ENCODE assay signal across 1 cellular context in the genomic region with DNA sequence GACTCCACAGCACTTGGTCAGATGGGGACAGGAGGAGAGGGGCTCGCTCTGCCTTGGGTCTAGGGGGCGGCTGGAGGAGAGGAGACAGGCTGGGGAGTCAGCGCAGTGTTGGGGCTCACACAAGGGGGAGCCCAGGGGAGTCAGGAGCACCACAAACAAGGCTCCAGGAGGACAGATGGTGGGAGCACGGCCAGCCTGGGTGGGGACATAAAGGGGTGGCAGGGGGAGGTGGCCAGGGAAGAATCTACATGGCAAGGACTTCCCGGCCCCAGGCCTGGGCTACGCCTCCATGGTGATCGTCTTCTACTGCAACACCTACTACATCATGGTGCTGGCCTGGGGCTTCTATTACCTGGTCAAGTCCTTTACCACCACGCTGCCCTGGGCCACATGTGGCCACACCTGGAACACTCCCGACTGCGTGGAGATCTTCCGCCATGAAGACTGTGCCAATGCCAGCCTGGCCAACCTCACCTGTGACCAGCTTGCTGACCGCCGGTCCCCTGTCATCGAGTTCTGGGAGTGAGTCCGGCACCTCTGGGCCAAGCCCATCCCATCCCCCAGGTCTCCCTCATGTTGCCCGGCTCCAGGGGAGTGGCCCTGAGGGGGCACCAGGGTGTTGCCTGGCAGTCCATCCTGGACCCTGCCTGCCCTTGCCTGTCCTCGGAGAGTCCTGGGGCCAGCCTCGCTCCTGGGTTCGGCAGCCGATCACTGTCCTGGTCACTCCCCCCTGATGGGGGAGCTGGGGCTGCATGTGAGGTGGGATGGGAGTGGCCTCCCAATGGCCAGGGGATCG.
TF ChIP-seq lines count a peak whose summit lies in the region.

No MANE protein-coding gene starts in this region.

TF ChIP-seq in HEK293, 187 proteins besides CTCF, POLR2A, EP300 and RAD21:
- peak; percentile 38; the same call in 1 of the 2 replicates for TF ChIP-seq GLIS2 (tag by site-specific recombination; IDR thresholded peaks at IDR 0.05)
- TF ChIP-seq, protein P1, sequence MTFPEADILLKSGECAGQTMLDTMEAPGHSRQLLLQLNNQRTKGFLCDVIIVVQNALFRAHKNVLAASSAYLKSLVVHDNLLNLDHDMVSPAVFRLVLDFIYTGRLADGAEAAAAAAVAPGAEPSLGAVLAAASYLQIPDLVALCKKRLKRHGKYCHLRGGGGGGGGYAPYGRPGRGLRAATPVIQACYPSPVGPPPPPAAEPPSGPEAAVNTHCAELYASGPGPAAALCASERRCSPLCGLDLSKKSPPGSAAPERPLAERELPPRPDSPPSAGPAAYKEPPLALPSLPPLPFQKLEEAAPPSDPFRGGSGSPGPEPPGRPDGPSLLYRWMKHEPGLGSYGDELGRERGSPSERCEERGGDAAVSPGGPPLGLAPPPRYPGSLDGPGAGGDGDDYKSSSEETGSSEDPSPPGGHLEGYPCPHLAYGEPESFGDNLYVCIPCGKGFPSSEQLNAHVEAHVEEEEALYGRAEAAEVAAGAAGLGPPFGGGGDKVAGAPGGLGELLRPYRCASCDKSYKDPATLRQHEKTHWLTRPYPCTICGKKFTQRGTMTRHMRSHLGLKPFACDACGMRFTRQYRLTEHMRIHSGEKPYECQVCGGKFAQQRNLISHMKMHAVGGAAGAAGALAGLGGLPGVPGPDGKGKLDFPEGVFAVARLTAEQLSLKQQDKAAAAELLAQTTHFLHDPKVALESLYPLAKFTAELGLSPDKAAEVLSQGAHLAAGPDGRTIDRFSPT (tag by site-specific recombination; IDR thresholded peaks at IDR 0.05), result 0 out of 2 replicates have a peak, but pooled peaks have one; percentile 16
